ENCODE assay signal across 26 cellular contexts in the genomic region with DNA sequence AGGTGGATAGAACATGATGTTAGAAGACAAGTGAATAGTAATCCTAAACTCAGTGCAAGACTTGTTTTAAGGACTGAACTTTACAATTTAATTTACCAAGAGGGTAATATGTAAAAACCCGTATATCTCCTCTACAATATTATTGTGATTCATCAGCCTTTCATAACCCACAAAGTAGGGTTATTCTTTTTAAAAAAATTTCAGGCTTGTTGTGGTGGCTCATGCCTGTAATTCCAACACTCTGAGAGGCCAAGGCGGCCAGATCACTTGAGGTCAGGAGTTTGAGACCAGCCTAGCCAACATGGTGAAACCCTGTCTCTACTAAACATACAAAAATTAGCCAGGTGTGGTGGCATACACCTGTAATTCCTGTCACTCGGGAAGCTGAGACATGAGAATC. TPM values are rescaled to one million over a fixed set of nuclear protein-coding genes. Genes with fewer than 3 reads are reported as not detected.
DNase-seq lines count a peak whose midpoint lies in the region; TF ChIP-seq lines count a peak whose summit lies in the region.
"Had no signal": no experiment of that assay in that cellular context is flagged by ENCODE, and none has a peak within 500 bp of the region (broad histone marks: within the 10 kb centered on the region; RNA-seq: fewer than 3 reads in every experiment).

No MANE protein-coding gene starts in this region.

- H3K4me1 ChIP-seq in subcutaneous abdominal adipose tissue (ENCODE audit: control insufficient read depth in 5 of 5, insufficient read depth in 5 of 5, low read length in 5 of 5), result peaks cover 0 to 21% (median 13%) of the 10 kb centered on the region in 5 donors
- H3K4me1 ChIP-seq in left ventricle myocardium inferior, result no peaks in the 10 kb centered on the region
- H3K4me1 ChIP-seq: gastrocnemius medialis, sigmoid colon, stomach, transverse colon had no signal

- POLR2A ChIA-PET in activated CD4-positive, alpha-beta memory T cell treated with anti-CD3 and anti-CD28 coated beads for 36 hours (lab: Charles Lee), result no interaction called here

- CTCF ChIA-PET in activated CD4-positive, alpha-beta memory T cell treated with anti-CD3 and anti-CD28 coated beads for 36 hours (lab: Charles Lee), result no interaction called here

- H3K9ac ChIP-seq in subcutaneous abdominal adipose tissue (ENCODE audit: low read length in 5 of 5), result no peak overlapping the region

- H3K27me3 Mint-ChIP-seq in HFFc6 (ENCODE audit: insufficient read depth), result no peaks in the 10 kb centered on the region
- no peaks in the 10 kb centered on the region for H3K27me3 Mint-ChIP-seq in activated CD4-positive, alpha-beta memory T cell treated with anti-CD3 and anti-CD28 coated beads for 36 hours
- H3K27me3 Mint-ChIP-seq: activated T-cell treated with anti-CD3 and anti-CD28 coated beads, Interleukin-2, amount 50 U/mL, for 24 hours; CD8-positive, alpha-beta memory T cell had no signal

- peak overlapping the region; percentile 40 for H3K4me3 Mint-ChIP-seq in HFFc6
- no peak overlapping the region for H3K4me3 Mint-ChIP-seq in activated CD4-positive, alpha-beta memory T cell treated with anti-CD3 and anti-CD28 coated beads for 36 hours
- H3K4me3 Mint-ChIP-seq: activated naive CD4-positive, alpha-beta T cell treated with anti-CD3 and anti-CD28 coated beads for 36 hours; activated T-cell treated with anti-CD3 and anti-CD28 coated beads, Interleukin-2, amount 50 U/mL, for 24 hours; CD8-positive, alpha-beta memory T cell; nephron progenitor cell had no signal

- H3K36me3 Mint-ChIP-seq in HFFc6 (ENCODE audit: low read depth), result no peaks in the 10 kb centered on the region
- H3K36me3 Mint-ChIP-seq in activated CD4-positive, alpha-beta memory T cell treated with anti-CD3 and anti-CD28 coated beads for 36 hours, result no peaks in the 10 kb centered on the region
- H3K36me3 Mint-ChIP-seq: CD8-positive, alpha-beta memory T cell had no signal

- H3K36me3 ChIP-seq in subcutaneous abdominal adipose tissue (ENCODE audit: control insufficient read depth in 5 of 5, insufficient read depth in 5 of 5, low read length in 5 of 5) (no peaks in the 10 kb centered on the region), left ventricle myocardium inferior (no peaks in the 10 kb centered on the region)
- H3K36me3 ChIP-seq: gastrocnemius medialis, sigmoid colon, stomach, transverse colon had no signal

- peaks cover 33% of the 10 kb centered on the region for H3K4me1 Mint-ChIP-seq in HFFc6 (ENCODE audit: low read depth)
- H3K4me1 Mint-ChIP-seq in activated CD4-positive, alpha-beta memory T cell treated with anti-CD3 and anti-CD28 coated beads for 36 hours (ENCODE audit: low read depth), result no peaks in the 10 kb centered on the region
- H3K4me1 Mint-ChIP-seq: CD8-positive, alpha-beta memory T cell; nephron progenitor cell had no signal

- H3K27ac ChIP-seq in subcutaneous abdominal adipose tissue (ENCODE audit: low read depth, low read length), result peak overlapping the region; percentile 48
- no peak overlapping the region for H3K27ac ChIP-seq in left ventricle myocardium inferior (replicated peaks)
- H3K27ac ChIP-seq: gastrocnemius medialis, sigmoid colon, stomach, transverse colon had no signal

- H3K27me3 ChIP-seq in subcutaneous abdominal adipose tissue (ENCODE audit: control insufficient read depth in 5 of 5, insufficient read depth in 4 of 5, low read length in 5 of 5) (no peaks in the 10 kb centered on the region), left ventricle myocardium inferior (ENCODE audit: low read depth) (no peaks in the 10 kb centered on the region)
- H3K27me3 ChIP-seq: gastrocnemius medialis, sigmoid colon, stomach, transverse colon had no signal

- intact Hi-C loops in activated CD4-positive, alpha-beta memory T cell treated with anti-CD3 and anti-CD28 coated beads for 36 hours (cut with micrococcal nuclease), result no loop called here
- intact Hi-C loops in left ventricle myocardium inferior (cut with micrococcal nuclease), result no loop called here

- TF ChIP-seq CTCF in HFFc6 (IDR thresholded peaks at IDR 0.05), result no peak
- TF ChIP-seq CTCF in fibroblast of pulmonary artery (IDR thresholded peaks at IDR 0.05; ENCODE audit: low read length, missing control alignments), result no peak
- no peak for TF ChIP-seq CTCF in left ventricle myocardium inferior (IDR thresholded peaks at IDR 0.05; ENCODE audit: borderline replicate concordance)

- DNase-seq in HFFc6, result peak; percentile 72
- peak; percentile 78 for DNase-seq in amniotic epithelial cell (ENCODE audit: low read depth)
- DNase-seq in fibroblast of pulmonary artery (ENCODE audit: low read depth), result peak; percentile 20
- DNase-seq in activated CD4-positive, alpha-beta memory T cell treated with anti-CD3 and anti-CD28 coated beads for 36 hours, result no peak
- no peak for DNase-seq in Kasumi-1 (lab: John Stamatoyannopoulos, UW)
- no peak for DNase-seq in left ventricle myocardium inferior
- DNase-seq: activated naive CD4-positive, alpha-beta T cell treated with anti-CD3 and anti-CD28 coated beads for 36 hours; activated T-cell treated with anti-CD3 and anti-CD28 coated beads, Interleukin-2, amount 50 U/mL, for 24 hours; CD8-positive, alpha-beta memory T cell; gastrocnemius medialis; GF-D8; hippocampal formation; NCI-H1092 treated with DMSO at 0.1 percent for 48 hours; NCI-H2029; nephron progenitor cell; RPMI8226; sigmoid colon; stimulated activated CD8-positive, alpha-beta memory T cell treated with anti-CD3 and anti-CD28 coated beads, Interleukin-4, amount 100 ng/mL, for 48 hours; stomach; transverse colon had no signal

- no peaks in the 10 kb centered on the region for H3K9me3 Mint-ChIP-seq in HFFc6
- H3K9me3 Mint-ChIP-seq in activated CD4-positive, alpha-beta memory T cell treated with anti-CD3 and anti-CD28 coated beads for 36 hours, result no peaks in the 10 kb centered on the region
- H3K9me3 Mint-ChIP-seq: activated naive CD4-positive, alpha-beta T cell treated with anti-CD3 and anti-CD28 coated beads for 36 hours; activated T-cell treated with anti-CD3 and anti-CD28 coated beads, Interleukin-2, amount 50 U/mL, for 24 hours; CD8-positive, alpha-beta memory T cell; nephron progenitor cell had no signal

- H3K27ac Mint-ChIP-seq in HFFc6, result peak overlapping the region; percentile 45
- H3K27ac Mint-ChIP-seq in activated CD4-positive, alpha-beta memory T cell treated with anti-CD3 and anti-CD28 coated beads for 36 hours, result no peak overlapping the region
- H3K27ac Mint-ChIP-seq: activated naive CD4-positive, alpha-beta T cell treated with anti-CD3 and anti-CD28 coated beads for 36 hours; activated T-cell treated with anti-CD3 and anti-CD28 coated beads, Interleukin-2, amount 50 U/mL, for 24 hours; CD8-positive, alpha-beta memory T cell; nephron progenitor cell had no signal

- H3K4me3 ChIP-seq in fibroblast of pulmonary artery (replicated peaks; ENCODE audit: low read depth, low read length) (no peak overlapping the region), subcutaneous abdominal adipose tissue (ENCODE audit: low read depth in 1 of 5, low read length in 5 of 5) (no peak overlapping the region), left ventricle myocardium inferior (no peak overlapping the region)
- H3K4me3 ChIP-seq: gastrocnemius medialis, sigmoid colon, stomach, transverse colon had no signal

- H3K9me3 ChIP-seq in subcutaneous abdominal adipose tissue (ENCODE audit: control insufficient read depth in 5 of 5, low read length in 5 of 5) (no peaks in the 10 kb centered on the region), left ventricle myocardium inferior (replicated peaks) (no peaks in the 10 kb centered on the region)
- H3K9me3 ChIP-seq: gastrocnemius medialis, sigmoid colon, stomach, transverse colon had no signal

RNA-seq across cellular contexts. Expression of gene IBSP, which starts 7.2 kb away (rescaled TPM):
- not detected for total RNA-seq in HFFc6 (2021; fragmentation: NEBNext Ultra II Directional; extraction: Animal tissue kit (Norgen Biotek cat#: 25700))
- not detected for total RNA-seq in activated CD4-positive, alpha-beta memory T cell treated with anti-CD3 and anti-CD28 coated beads for 36 hours
- not detected for total RNA-seq in left ventricle myocardium inferior
- total RNA-seq: activated CD8-positive, alpha-beta memory T cell treated with anti-CD3 and anti-CD28 coated beads for 36 hours; activated naive CD4-positive, alpha-beta T cell treated with anti-CD3 and anti-CD28 coated beads for 36 hours; CD8-positive, alpha-beta memory T cell; epithelial cell of proximal tubule; gastrocnemius medialis; lower leg skin; posterior vena cava; sigmoid colon; stomach; T-helper 1 cell treated with Interleukin-12 subunit alpha and Interleukin-12 subunit beta and Interleukin-4 antibody, amounts not matched to agents 30 ng/mL and 1 ng/mL, for 36 hours; transverse colon had no signal

RNA-seq across cellular contexts. Expression of gene MEPE, which starts 26.2 kb away (rescaled TPM):
- not detected for total RNA-seq in HFFc6 (2021; fragmentation: NEBNext Ultra II Directional; extraction: Animal tissue kit (Norgen Biotek cat#: 25700))
- total RNA-seq in activated CD4-positive, alpha-beta memory T cell treated with anti-CD3 and anti-CD28 coated beads for 36 hours, result not detected
- not detected for total RNA-seq in left ventricle myocardium inferior
- total RNA-seq: activated CD8-positive, alpha-beta memory T cell treated with anti-CD3 and anti-CD28 coated beads for 36 hours; activated naive CD4-positive, alpha-beta T cell treated with anti-CD3 and anti-CD28 coated beads for 36 hours; CD8-positive, alpha-beta memory T cell; epithelial cell of proximal tubule; gastrocnemius medialis; lower leg skin; posterior vena cava; sigmoid colon; stomach; T-helper 1 cell treated with Interleukin-12 subunit alpha and Interleukin-12 subunit beta and Interleukin-4 antibody, amounts not matched to agents 30 ng/mL and 1 ng/mL, for 36 hours; transverse colon had no signal

Comparison
In these comparisons a context has a peak if more than half of its experiments do, and no peak if none do; other contexts are left out.
1. DNase-seq: peak in HFFc6 (single experiment), amniotic epithelial cell (single experiment) and fibroblast of pulmonary artery (single experiment); none in activated CD4-positive, alpha-beta memory T cell treated with anti-CD3 and anti-CD28 coated beads for 36 hours (single experiment), Kasumi-1 (0 of 2) and left ventricle myocardium inferior (single experiment).